ENCODE assay signal across 16 cellular contexts in genomic region chr11:93572621-93573020, GRCh38. TPM values are rescaled to one million over a fixed set of nuclear protein-coding genes. Genes with fewer than 3 reads are reported as not detected.
DNase-seq lines count a peak whose midpoint lies in the region; ATAC-seq and TF ChIP-seq lines count a peak whose summit lies in the region.
"Had no signal": no experiment of that assay in that cellular context is flagged by ENCODE, and none has a peak within 500 bp of the region (broad histone marks: within the 10 kb centered on the region; RNA-seq: fewer than 3 reads in every experiment).

No MANE protein-coding gene starts in this region.

- H3K36me3 ChIP-seq in PC-3 (ENCODE audit: low read depth, low read length): no peaks in the 10 kb centered on the region
- H3K36me3 ChIP-seq in PC-9 (ENCODE audit: low read depth): no peaks in the 10 kb centered on the region
- no peaks in the 10 kb centered on the region for H3K36me3 ChIP-seq in WERI-Rb-1

- H3K79me2 ChIP-seq in PC-3 (ENCODE audit: low read length): no peaks in the 10 kb centered on the region
- H3K79me2 ChIP-seq in PC-9 (ENCODE audit: low read depth): no peaks in the 10 kb centered on the region

- no peaks in the 10 kb centered on the region for H3K4me1 Mint-ChIP-seq in activated CD4-positive, alpha-beta T cell treated with anti-CD3 and anti-CD28 coated beads for 36 hours
- H3K4me1 Mint-ChIP-seq in activated T-helper 17 cell treated with anti-CD3 and anti-CD28 coated beads, Interleukin-2, amount 50 U/mL, for 72 hours: no peaks in the 10 kb centered on the region
- H3K4me1 Mint-ChIP-seq: CD4-positive, alpha-beta memory T cell had no signal

- H3K9me2 ChIP-seq in PC-3 (replicated peaks; ENCODE audit: low read length): no peaks in the 10 kb centered on the region
- no peaks in the 10 kb centered on the region for H3K9me2 ChIP-seq in PC-9 (ENCODE audit: insufficient read depth)

- no peak overlapping the region for H3K27ac Mint-ChIP-seq in activated CD4-positive, alpha-beta T cell treated with anti-CD3 and anti-CD28 coated beads for 36 hours
- H3K27ac Mint-ChIP-seq in activated T-helper 17 cell treated with anti-CD3 and anti-CD28 coated beads, Interleukin-2, amount 50 U/mL, for 72 hours: no peak overlapping the region
- H3K27ac Mint-ChIP-seq: CD4-positive, alpha-beta memory T cell had no signal

- H3K4me1 ChIP-seq in PC-3 (ENCODE audit: insufficient read depth, low read length) (peaks cover 43% of the 10 kb centered on the region), PC-9 (replicated peaks; ENCODE audit: insufficient read depth) (0 out of 2 replicates have a peak, but pooled peaks cover 10% of the 10 kb centered on the region)

- H3K4me2 ChIP-seq in PC-3 (ENCODE audit: low read length) (peak overlapping the region; percentile 10), PC-9 (no peak overlapping the region)

- no peak overlapping the region for H3K4me3 Mint-ChIP-seq in activated CD4-positive, alpha-beta T cell treated with anti-CD3 and anti-CD28 coated beads for 36 hours
- H3K4me3 Mint-ChIP-seq in activated T-helper 17 cell treated with anti-CD3 and anti-CD28 coated beads, Interleukin-2, amount 50 U/mL, for 72 hours: no peak overlapping the region
- H3K4me3 Mint-ChIP-seq: CD4-positive, alpha-beta memory T cell had no signal

- CTCF ChIA-PET in activated CD4-positive, alpha-beta T cell treated with anti-CD3 and anti-CD28 coated beads for 36 hours (lab: Charles Lee): no interaction called here
- CTCF ChIA-PET in PC-3 (lab: Charles Lee): no interaction called here
- CTCF ChIA-PET in PC-9 (lab: Charles Lee): no interaction called here
- CTCF ChIA-PET in GM10248 (lab: Yijun Ruan, JAX): interaction anchor here (0.6 kb wide), 1 partner anchor 13 kb away, joined by 3 read pairs; no protein-coding TSS in a partner anchor

- no peaks in the 10 kb centered on the region for H3K9me3 ChIP-seq in PC-3 (ENCODE audit: low read length)
- H3K9me3 ChIP-seq in PC-9 (ENCODE audit: insufficient read depth, low read depth): no peaks in the 10 kb centered on the region
- H3K9me3 ChIP-seq in WERI-Rb-1 (ENCODE audit: severe bottlenecking): no peaks in the 10 kb centered on the region

- ATAC-seq in activated CD4-positive, alpha-beta T cell treated with anti-CD3 and anti-CD28 coated beads for 36 hours: peak; percentile 26
- ATAC-seq in PC-3: peak; percentile 44
- peak; percentile 70 for ATAC-seq in activated T-helper 17 cell treated with anti-CD3 and anti-CD28 coated beads, Interleukin-2, amount 50 U/mL, for 72 hours (replicated peaks)

- H3K27ac ChIP-seq in PC-3 (ENCODE audit: low read length) (0 out of 2 replicates have a peak overlapping the region, but pooled peaks have one; percentile 13), PC-9 (no peak overlapping the region), WERI-Rb-1 (no peak overlapping the region)

- no TSS peak for BruUV-seq in PC-3 (replicated peaks; lab: Mats Ljungman, UMichigan)
- BruUV-seq in PC-9 (replicated peaks; lab: Mats Ljungman, UMichigan): no TSS peak

- TF ChIP-seq CTCF in PC-3 (conservative IDR thresholded peaks at IDR 0.05; ENCODE audit: low read depth, low read length): no peak
- no peak for TF ChIP-seq CTCF in PC-9 (conservative IDR thresholded peaks at IDR 0.05)
- no peak for TF ChIP-seq CTCF in WERI-Rb-1 (IDR thresholded peaks at IDR 0.05; ENCODE audit: low read depth, low read length)
- TF ChIP-seq CTCF in GM10248 (IDR thresholded peaks at IDR 0.05; ENCODE audit: control extremely low read depth, extremely low read depth, low read depth, missing control alignments): no peak

- intact Hi-C loops in activated CD4-positive, alpha-beta T cell treated with anti-CD3 and anti-CD28 coated beads for 36 hours (cut with DNase I, micrococcal nuclease): no loop called here
- intact Hi-C loops in PC-3 (cut with micrococcal nuclease) (no loop called here), PC-9 (cut with micrococcal nuclease; ENCODE audit: unreplicated experiment) (no loop called here)

- H3K36me3 Mint-ChIP-seq in activated CD4-positive, alpha-beta T cell treated with anti-CD3 and anti-CD28 coated beads for 36 hours (ENCODE audit: low read depth): no peaks in the 10 kb centered on the region
- H3K36me3 Mint-ChIP-seq in activated T-helper 17 cell treated with anti-CD3 and anti-CD28 coated beads, Interleukin-2, amount 50 U/mL, for 72 hours (ENCODE audit: low read depth): no peaks in the 10 kb centered on the region
- H3K36me3 Mint-ChIP-seq: CD4-positive, alpha-beta memory T cell had no signal

- no peak overlapping the region for H3K9ac ChIP-seq in PC-3 (ENCODE audit: low read length)

- peaks cover 6% of the 10 kb centered on the region for H3K27me3 Mint-ChIP-seq in activated CD4-positive, alpha-beta T cell treated with anti-CD3 and anti-CD28 coated beads for 36 hours
- H3K27me3 Mint-ChIP-seq in activated T-helper 17 cell treated with anti-CD3 and anti-CD28 coated beads, Interleukin-2, amount 50 U/mL, for 72 hours: peaks cover 6% of the 10 kb centered on the region

- H2AFZ ChIP-seq in PC-3 (ENCODE audit: low read length) (no peak overlapping the region), PC-9 (no peak overlapping the region)

- H3K9me3 Mint-ChIP-seq in activated CD4-positive, alpha-beta T cell treated with anti-CD3 and anti-CD28 coated beads for 36 hours (ENCODE audit: low read depth): no peaks in the 10 kb centered on the region
- H3K9me3 Mint-ChIP-seq in activated T-helper 17 cell treated with anti-CD3 and anti-CD28 coated beads, Interleukin-2, amount 50 U/mL, for 72 hours: no peaks in the 10 kb centered on the region
- H3K9me3 Mint-ChIP-seq: CD4-positive, alpha-beta memory T cell had no signal

- no peaks in the 10 kb centered on the region for H3K27me3 ChIP-seq in PC-3 (ENCODE audit: low read length)
- H3K27me3 ChIP-seq in PC-9 (ENCODE audit: insufficient read depth, low read depth): no peaks in the 10 kb centered on the region
- H3K27me3 ChIP-seq in WERI-Rb-1 (ENCODE audit: insufficient read depth, low read depth, severe bottlenecking): no peaks in the 10 kb centered on the region

- POLR2A ChIA-PET in activated CD4-positive, alpha-beta T cell treated with anti-CD3 and anti-CD28 coated beads for 36 hours (lab: Charles Lee): no interaction called here
- POLR2A ChIA-PET in PC-3 (lab: Charles Lee; ENCODE audit: unreplicated experiment): no interaction called here
- POLR2A ChIA-PET in PC-9 (lab: Charles Lee; ENCODE audit: unreplicated experiment): no interaction called here
- POLR2A ChIA-PET in GM10248 (lab: Yijun Ruan, JAX): no interaction called here

- H3K4me3 ChIP-seq in PC-3 (ENCODE audit: low read length): no peak overlapping the region
- H3K4me3 ChIP-seq in PC-9: no peak overlapping the region
- H3K4me3 ChIP-seq in WERI-Rb-1 (ENCODE audit: low read depth, low read length): no peak overlapping the region

- no peaks in the 10 kb centered on the region for H4K20me1 ChIP-seq in PC-3 (ENCODE audit: low read length)
- H4K20me1 ChIP-seq in PC-9 (ENCODE audit: insufficient read depth): no peaks in the 10 kb centered on the region

- no peak for DNase-seq in activated CD4-positive, alpha-beta T cell treated with anti-CD3 and anti-CD28 coated beads for 36 hours
- no peak for DNase-seq in activated CD4-positive, alpha-beta T cell treated with anti-CD3 and anti-CD28 coated beads for 4 hours
- peak; percentile 54 for DNase-seq in PC-3
- no peak for DNase-seq in PC-9
- DNase-seq in WERI-Rb-1: no peak
- no peak for DNase-seq in GM10248 (ENCODE audit: extremely low spot score)
- DNase-seq: 8988T; C1 segment of cervical spinal cord; Calu3; CD4-positive, alpha-beta memory T cell; COR-L47; DMS79; GDM1; GOT3; H7 had no signal

- no peaks in the 10 kb centered on the region for H3F3A ChIP-seq in PC-3 (ENCODE audit: low read length, unreplicated experiment)
- no peaks in the 10 kb centered on the region for H3F3A ChIP-seq in PC-9 (ENCODE audit: insufficient read depth, low read depth)

RNA-seq across cellular contexts. Expression of gene SMCO4, which starts 29.4 kb away (rescaled TPM):
- total RNA-seq in activated CD4-positive, alpha-beta T cell treated with anti-CD3 and anti-CD28 coated beads for 36 hours: 10 to 100 TPM; 24.5 to 24.6 TPM
- 23.0 and 34.2 TPM in 2 replicates for total RNA-seq in PC-3 (2014; rRNA removed)
- 10 to 100 TPM; 49.3 to 82.4 TPM for total RNA-seq in activated T-helper 17 cell treated with anti-CD3 and anti-CD28 coated beads, Interleukin-2, amount 50 U/mL, for 72 hours
- 19.6 and 23.0 TPM in 2 replicates for total RNA-seq in PC-9 (2021)
